ENCODE assay signal across 10 cellular contexts in genomic region chr7:150420242-150420641, GRCh38. TPM values are rescaled to one million over a fixed set of nuclear protein-coding genes. Genes with fewer than 3 reads are reported as not detected.
"Had no signal": no experiment of that assay in that cellular context is flagged by ENCODE, and none has a peak within 500 bp of the region (broad histone marks: within the 10 kb centered on the region; RNA-seq: fewer than 3 reads in every experiment).

No MANE protein-coding gene starts in this region.

- H3K4me3 Mint-ChIP-seq: nephron progenitor cell; T-helper 1 cell treated with Interleukin-12 subunit alpha and Interleukin-12 subunit beta and Interleukin-4 antibody, amounts not matched to agents 30 μg/mL and 1 μg/mL, for 36 hours had no signal

- H3K4me3 ChIP-seq: cardiac muscle cell, left ventricle myocardium inferior, ovary, thoracic aorta, uterus had no signal

- H3K27me3 ChIP-seq: cardiac muscle cell, gastrocnemius medialis, ovary, uterus had no signal

- H3K9me3 Mint-ChIP-seq: nephron progenitor cell; stimulated activated naive CD8-positive, alpha-beta T cell treated with anti-CD3 and anti-CD28 coated beads, Interleukin-15, amount 100 ng/mL, for 72 hours; T-helper 1 cell treated with Interleukin-12 subunit alpha and Interleukin-12 subunit beta and Interleukin-4 antibody, amounts not matched to agents 30 μg/mL and 1 μg/mL, for 36 hours had no signal

- H3K27ac Mint-ChIP-seq: nephron progenitor cell; stimulated activated naive CD8-positive, alpha-beta T cell treated with anti-CD3 and anti-CD28 coated beads, Interleukin-15, amount 100 ng/mL, for 72 hours had no signal

- H3K36me3 ChIP-seq: cardiac muscle cell, gastrocnemius medialis, left ventricle myocardium inferior, ovary, thoracic aorta, uterus had no signal

- H3K27me3 Mint-ChIP-seq: stimulated activated naive CD8-positive, alpha-beta T cell treated with anti-CD3 and anti-CD28 coated beads, Interleukin-15, amount 100 ng/mL, for 72 hours had no signal

- H3K4me1 ChIP-seq: gastrocnemius medialis, uterus had no signal

- H3K9me3 ChIP-seq: gastrocnemius medialis, left ventricle myocardium inferior, ovary, thoracic aorta, uterus had no signal

- H3K27ac ChIP-seq: cardiac muscle cell, epithelial cell of prostate, gastrocnemius medialis, left ventricle myocardium inferior, ovary, thoracic aorta, uterus had no signal

RNA-seq across cellular contexts. Expression of gene GIMAP8, which starts 30.2 kb away (rescaled TPM):
- polyA plus RNA-seq: cardiac muscle cell had no signal
